In genomic region chr9:33475357-33475756, GRCh38 we compare ENCODE assay signal across 27 cellular contexts. TPM values are rescaled to one million over a fixed set of nuclear protein-coding genes. Genes with fewer than 3 reads are reported as not detected.
DNase-seq lines count a peak whose midpoint lies in the region; ATAC-seq and TF ChIP-seq lines count a peak whose summit lies in the region.
"Had no signal": no experiment of that assay in that cellular context is flagged by ENCODE, and none has a peak within 500 bp of the region (broad histone marks: within the 10 kb centered on the region; RNA-seq: fewer than 3 reads in every experiment).

No MANE protein-coding gene starts in this region.

- no peak overlapping the region for H3K27ac ChIP-seq in right atrium auricular region
- H3K27ac ChIP-seq: C4-2B, HL-60, parathyroid adenoma, right lobe of liver had no signal

- H3K4me3 Mint-ChIP-seq in IgD-negative memory B cell (peak overlapping the region in 3 of 4 donors; percentile 25 to 41 (median 39)), nephron (peak overlapping the region; percentile 53 to 72 (median 69))

- H3K27me3 ChIP-seq in right atrium auricular region: no peaks in the 10 kb centered on the region
- H3K27me3 ChIP-seq: right lobe of liver, tibial nerve had no signal

- H3K4me1 Mint-ChIP-seq in IgD-negative memory B cell (peaks cover 9 to 14% (median 11%) of the 10 kb centered on the region in 3 donors), nephron (peaks cover 11% of the 10 kb centered on the region)

- H3K36me3 ChIP-seq in right atrium auricular region: peaks cover 13% of the 10 kb centered on the region

- no peak overlapping the region for H3K4me3 ChIP-seq in right atrium auricular region

- H3K9me3 ChIP-seq in right atrium auricular region: no peaks in the 10 kb centered on the region
- H3K9me3 ChIP-seq: lower lobe of right lung, right lobe of liver, tibial nerve had no signal

- intact Hi-C loops in Right ventricle myocardium inferior (cut with DNase I): no loop called here

- ATAC-seq in Right ventricle myocardium inferior: no peak
- ATAC-seq: activated T-cell treated with anti-CD3 and anti-CD28 coated beads, Interleukin-2, amount 50 U/mL, for 4 hours; lower lobe of right lung; Panc1; right lobe of liver had no signal

- H3K27me3 Mint-ChIP-seq in IgD-negative memory B cell (no peaks in the 10 kb centered on the region), nephron (ENCODE audit: low read depth) (no peaks in the 10 kb centered on the region)

- DNase-seq in right atrium auricular region (ENCODE audit: low spot score) (peak; percentile 30), Right ventricle myocardium inferior (ENCODE audit: missing footprints) (no peak), ureter (ENCODE audit: low spot score) (peak; percentile 22), GF-D8 (lab: John Stamatoyannopoulos, UW) (no peak), retina (no peak)
- DNase-seq: activated T-cell treated with anti-CD3 and anti-CD28 coated beads, Interleukin-2, amount 50 U/mL, for 4 hours; Calu3; DMS79; effector CD4-positive, alpha-beta T cell; GDM1; HCEC 1CT; hippocampal formation; Karpas-422; lower lobe of right lung; NCI-H146; NCI-H2107; NCI-H345; right lobe of liver; SHP77 had no signal

- TF ChIP-seq CTCF in right atrium auricular region (IDR thresholded peaks at IDR 0.05) (no peak), nephron (IDR thresholded peaks at IDR 0.05; ENCODE audit: unreplicated experiment in 3 of 3) (no peak)

- no peaks in the 10 kb centered on the region for H3K9me3 Mint-ChIP-seq in IgD-negative memory B cell
- no peaks in the 10 kb centered on the region for H3K9me3 Mint-ChIP-seq in nephron
- H3K9me3 Mint-ChIP-seq: activated T-cell treated with anti-CD3 and anti-CD28 coated beads, Interleukin-2, amount 50 U/mL, for 4 hours had no signal

- H3K27ac Mint-ChIP-seq in IgD-negative memory B cell (no peak overlapping the region), nephron (no peak overlapping the region)

- peaks cover 0 to 22% of the 10 kb centered on the region in 2 donors for H3K4me1 ChIP-seq in right atrium auricular region
- H3K4me1 ChIP-seq: parathyroid adenoma had no signal

- peaks cover 11% of the 10 kb centered on the region for H3K36me3 Mint-ChIP-seq in IgD-negative memory B cell
- peaks cover 10% of the 10 kb centered on the region for H3K36me3 Mint-ChIP-seq in nephron (ENCODE audit: low read depth)

RNA-seq across cellular contexts. Expression of gene NOL6, which starts 1.6 kb away (rescaled TPM):
- total RNA-seq in right atrium auricular region (10 to 100 TPM; 12.5 to 16.1 TPM), Right ventricle myocardium inferior (13.0 TPM), ureter (83.5 TPM)
- 18.9 TPM for polyA plus RNA-seq in IgD-negative memory B cell

RNA-seq across cellular contexts. Expression of gene AQP3, which starts 28.0 kb away (rescaled TPM):
- total RNA-seq in right atrium auricular region: 100 to 1,000 TPM in 1 of 2 donors, 10 to 100 TPM in 1; 14.3 to 116 TPM
- total RNA-seq in Right ventricle myocardium inferior: 16.3 TPM
- polyA plus RNA-seq in IgD-negative memory B cell: 18.7 TPM
- total RNA-seq in ureter: 203 TPM
- polyA plus RNA-seq: neural cell had no signal

RNA-seq across cellular contexts. Expression of gene ANKRD18B, which starts 48.7 kb away (rescaled TPM):
- under 1 TPM in 1 of 2 donors, not detected in 1; 0.11 TPM for total RNA-seq in right atrium auricular region
- not detected for total RNA-seq in Right ventricle myocardium inferior
- not detected for polyA plus RNA-seq in IgD-negative memory B cell
- 12.3 TPM for total RNA-seq in ureter
- total RNA-seq: tibial nerve had no signal

Comparison
In these comparisons a context has a peak if more than half of its experiments do, and no peak if none do; other contexts are left out.
1. DNase-seq: peak in right atrium auricular region (single experiment) and ureter (single experiment); none in Right ventricle myocardium inferior (single experiment), GF-D8 (single experiment) and retina (single experiment).